In the genomic region with DNA sequence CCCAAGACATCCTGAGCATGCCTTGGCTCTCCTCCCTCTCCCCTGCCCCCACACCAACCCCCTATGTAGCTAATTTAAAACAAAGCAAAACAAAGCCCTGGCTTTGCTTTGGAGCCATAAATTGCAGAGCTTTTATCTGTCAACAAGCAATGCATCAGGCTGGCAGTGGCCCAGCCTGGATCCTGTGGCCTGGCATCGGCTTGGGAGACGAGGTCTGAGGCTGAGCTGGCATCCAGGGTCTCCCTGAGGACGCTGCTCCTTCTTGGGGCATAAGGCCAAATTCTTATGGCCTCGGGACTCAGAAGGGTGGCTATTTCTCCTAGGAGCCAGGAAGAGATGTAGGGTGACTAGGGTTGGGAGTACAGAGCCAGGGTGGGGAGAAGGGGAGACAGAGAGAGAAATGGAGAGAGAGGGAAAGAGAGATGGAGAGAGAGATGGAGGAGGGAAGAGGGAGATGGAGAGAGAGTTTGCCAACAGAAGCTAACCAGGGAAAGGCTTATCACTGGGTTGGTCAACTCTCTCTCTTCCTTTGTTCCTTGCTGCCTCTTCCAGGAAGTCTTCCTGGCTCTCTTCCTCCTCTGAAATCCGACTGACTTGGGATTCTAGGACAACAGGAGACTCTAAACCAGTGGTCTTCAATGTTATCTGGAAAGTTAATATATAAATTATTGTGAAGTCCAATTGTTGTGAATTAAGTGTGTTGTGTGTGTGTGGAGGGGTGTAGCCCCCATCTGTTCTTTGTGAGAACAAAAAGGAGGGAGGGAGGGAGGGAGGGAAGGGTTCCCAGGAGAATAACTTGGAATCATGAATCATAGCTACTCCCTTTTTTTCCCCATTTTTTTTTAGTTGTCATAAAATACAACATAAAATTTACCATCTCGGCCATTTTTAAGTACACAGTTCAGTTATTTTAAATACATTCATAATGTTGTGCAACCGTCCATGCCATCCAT, we compare ENCODE assay signal across 3 cellular contexts.
TF ChIP-seq lines count a peak whose summit lies in the region.

No MANE protein-coding gene starts in this region.

TF ChIP-seq in A549, 52 proteins besides CTCF, POLR2A, EP300 and RAD21:
- TF ChIP-seq RCOR1 (IDR thresholded peaks at IDR 0.05; ENCODE audit: low read depth, low read length) (no peak), ZFP36 (IDR thresholded peaks at IDR 0.05; ENCODE audit: borderline replicate concordance, partially characterized antibody) (peak; percentile 62)

TF ChIP-seq in HEK293, 187 proteins besides CTCF, POLR2A, EP300 and RAD21:
- TF ChIP-seq ZNF239 (tag by site-specific recombination; IDR thresholded peaks at IDR 0.05) (no peak), GLIS1 (tag by site-specific recombination; IDR thresholded peaks at IDR 0.05) (peak; percentile 34; the same call in 1 of the 2 replicates), ZNF596 (tag by site-specific recombination; IDR thresholded peaks at IDR 0.05) (peak; percentile 40; the same call in 1 of the 2 replicates)
TF ChIP-seq in HEK293: peak in this region for 2.

TF ChIP-seq in H1, 55 proteins besides CTCF, POLR2A, EP300 and RAD21:
- peak; percentile 75 for TF ChIP-seq CTBP2 (IDR thresholded peaks at IDR 0.05; ENCODE audit: borderline replicate concordance, insufficient read depth, insufficient read length, low read length)
- no peak for TF ChIP-seq ASH2L (IDR thresholded peaks at IDR 0.05; ENCODE audit: low read length)
- no peak for TF ChIP-seq TBP (IDR thresholded peaks at IDR 0.05; ENCODE audit: low read depth, low read length)
